In genomic region chr12:89390802-89391673, GRCh38 we compare ENCODE assay signal across 9 cellular contexts. TPM values are rescaled to one million over a fixed set of nuclear protein-coding genes. Genes with fewer than 3 reads are reported as not detected.
A peak's percentile ranks its signal among the peaks of the same experiment; 100 is the strongest.
DNase-seq lines count a peak whose midpoint lies in the region; ATAC-seq and TF ChIP-seq lines count a peak whose summit lies in the region.
"Had no signal": no experiment of that assay in that cellular context is flagged by ENCODE, and none has a peak within 500 bp of the region (broad histone marks: within the 10 kb centered on the region; RNA-seq: fewer than 3 reads in every experiment).

No MANE protein-coding gene starts in this region.

- peak overlapping the region; percentile 40 for H3K27ac ChIP-seq in neutrophil

- H3K27me3 ChIP-seq in neutrophil: no peaks in the 10 kb centered on the region

- H3K27me3 Mint-ChIP-seq in Calu3 (ENCODE audit: unreplicated experiment): no peaks in the 10 kb centered on the region

- no peak overlapping the region for H3K4me3 ChIP-seq in neutrophil (ENCODE audit: low read depth in 1 of 2, low read length in 1 of 2)

- no peak for DNase-seq in Calu3
- peak; percentile 82 for DNase-seq in OCI-M1 (lab: John Stamatoyannopoulos, UW)
- peak; percentile 55 for DNase-seq in dermis blood vessel endothelial cell
- DNase-seq in COLO668 (lab: John Stamatoyannopoulos, UW; ENCODE audit: unreplicated experiment): no peak
- no peak for DNase-seq in NCI-H1694 (lab: John Stamatoyannopoulos, UW)
- no peak for DNase-seq in NCI-H1930 (lab: John Stamatoyannopoulos, UW)
- DNase-seq: NCI-H774 had no signal

- H3K27ac Mint-ChIP-seq in Calu3 (ENCODE audit: unreplicated experiment): peak overlapping the region; percentile 16

- no peak overlapping the region for H3K4me3 Mint-ChIP-seq in Calu3 (ENCODE audit: low read depth, unreplicated experiment)

- no peaks in the 10 kb centered on the region for H3K36me3 Mint-ChIP-seq in Calu3 (ENCODE audit: insufficient read depth, unreplicated experiment)

- TF ChIP-seq CTCF in Calu3 (IDR thresholded peaks at IDR 0.05; ENCODE audit: unreplicated experiment): no peak
- TF ChIP-seq CTCF in neutrophil (IDR thresholded peaks at IDR 0.05): no peak

- H3K9me3 Mint-ChIP-seq in Calu3 (ENCODE audit: low read depth, unreplicated experiment): no peaks in the 10 kb centered on the region

- CTCF ChIA-PET in Calu3 (lab: Charles Lee): interaction anchor here (0.6 kb wide), 1 partner anchor 102 kb away, joined by 5 read pairs; no protein-coding TSS in a partner anchor

- BruUV-seq in Calu3 (replicated peaks; lab: Mats Ljungman, UMichigan): no TSS peak

- H3K9me3 ChIP-seq in neutrophil: no peaks in the 10 kb centered on the region

- peaks cover 49 to 52% of the 10 kb centered on the region in 2 experiments for H3K4me1 ChIP-seq in neutrophil (ENCODE audit: control insufficient read depth in 1 of 2, insufficient read depth in 1 of 2, low read depth in 1 of 2, low read length in 1 of 2)

- intact Hi-C loops in Calu3 (cut with micrococcal nuclease; ENCODE audit: unreplicated experiment): loop anchor here (5.0 kb wide), 1 partner anchor 66 kb away; no protein-coding TSS in a partner anchor

- ATAC-seq in GM21423 (IDR thresholded peaks at IDR 0.05; ENCODE audit: unreplicated experiment): no peak

- H3K4me1 Mint-ChIP-seq in Calu3 (ENCODE audit: low read depth, unreplicated experiment): peaks cover 52% of the 10 kb centered on the region

- no peaks in the 10 kb centered on the region for H3K36me3 ChIP-seq in neutrophil

RNA-seq across cellular contexts. Expression of gene DUSP6, which starts 38.7 kb away (rescaled TPM):
- 108 TPM in 2 replicates for total RNA-seq in Calu3 (2022)
- total RNA-seq in dermis blood vessel endothelial cell: 309 and 317 TPM in 2 replicates

Comparison
In these comparisons a context has a peak if more than half of its experiments do, and no peak if none do; other contexts are left out.
1. DNase-seq: peak in OCI-M1 (single experiment) and dermis blood vessel endothelial cell (single experiment); none in Calu3 (single experiment), COLO668 (single experiment), NCI-H1694 (single experiment) and NCI-H1930 (0 of 2).